1 cellular context compared by ENCODE assay signal in the genomic region with DNA sequence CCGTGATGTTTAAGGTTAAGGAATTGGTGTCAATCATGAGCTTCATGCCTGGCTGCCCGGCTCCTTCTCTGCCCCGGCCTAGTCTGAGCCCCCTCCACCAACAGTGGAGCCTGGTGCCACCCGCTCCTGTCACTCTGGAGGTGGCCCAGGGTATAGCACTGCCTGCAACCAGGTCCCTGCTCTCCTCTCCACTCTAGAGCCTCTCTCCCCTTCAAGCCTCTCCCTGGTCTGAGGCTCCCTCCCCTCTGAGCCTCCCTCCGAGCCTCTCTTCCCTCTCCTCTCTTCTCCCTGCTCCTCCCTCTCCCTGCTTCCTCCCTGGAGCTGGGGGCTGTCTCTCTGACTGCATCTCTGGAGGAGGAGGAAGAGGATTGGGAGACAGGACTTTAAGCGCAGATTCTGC.
TF ChIP-seq lines count a peak whose summit lies in the region.

No MANE protein-coding gene starts in this region.

TF ChIP-seq in GM12878, 131 proteins besides CTCF, POLR2A, EP300 and RAD21:
- no peak for TF ChIP-seq SUZ12 (IDR thresholded peaks at IDR 0.05; ENCODE audit: unreplicated experiment)
- TF ChIP-seq RCOR1 (conservative IDR thresholded peaks at IDR 0.05; ENCODE audit: low read depth, low read length) = no peak
- no peak for TF ChIP-seq ATF7 (IDR thresholded peaks at IDR 0.05; ENCODE audit: low read depth)
- TF ChIP-seq WRNIP1 (IDR thresholded peaks at IDR 0.05; ENCODE audit: borderline replicate concordance, low read depth, low read length) = no peak
- TF ChIP-seq, protein P1, sequence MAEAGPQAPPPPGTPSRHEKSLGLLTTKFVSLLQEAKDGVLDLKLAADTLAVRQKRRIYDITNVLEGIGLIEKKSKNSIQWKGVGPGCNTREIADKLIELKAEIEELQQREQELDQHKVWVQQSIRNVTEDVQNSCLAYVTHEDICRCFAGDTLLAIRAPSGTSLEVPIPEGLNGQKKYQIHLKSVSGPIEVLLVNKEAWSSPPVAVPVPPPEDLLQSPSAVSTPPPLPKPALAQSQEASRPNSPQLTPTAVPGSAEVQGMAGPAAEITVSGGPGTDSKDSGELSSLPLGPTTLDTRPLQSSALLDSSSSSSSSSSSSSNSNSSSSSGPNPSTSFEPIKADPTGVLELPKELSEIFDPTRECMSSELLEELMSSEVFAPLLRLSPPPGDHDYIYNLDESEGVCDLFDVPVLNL (IDR thresholded peaks at IDR 0.05; ENCODE audit: low read depth, low read length) = no peak
- no peak for TF ChIP-seq SMARCA5 (IDR thresholded peaks at IDR 0.05)
- TF ChIP-seq PAX8 (IDR thresholded peaks at IDR 0.05) = no peak
TF ChIP-seq in GM12878: peak in this region for 0.
